ENCODE assay signal across 26 cellular contexts in the genomic region with DNA sequence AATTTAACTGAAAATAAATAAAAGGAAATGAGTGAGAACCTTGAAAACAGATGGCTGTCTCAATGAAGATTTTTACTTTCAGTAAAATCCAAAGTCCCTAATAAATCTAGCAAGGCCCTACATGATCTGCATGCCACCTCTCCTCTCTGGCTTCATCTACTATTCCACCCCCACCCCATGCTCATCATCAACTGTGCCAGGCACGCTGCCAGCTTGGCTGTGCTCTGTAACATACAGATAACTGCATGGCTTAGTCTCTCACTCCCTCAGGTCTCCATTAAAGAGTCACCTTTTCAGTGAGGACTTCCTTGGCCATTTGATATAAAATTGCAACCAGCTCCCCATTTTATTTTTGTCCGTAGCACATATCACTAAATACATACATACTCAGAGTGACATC. TPM values are rescaled to one million over a fixed set of nuclear protein-coding genes. Genes with fewer than 3 reads are reported as not detected.
"Had no signal": no experiment of that assay in that cellular context is flagged by ENCODE, and none has a peak within 500 bp of the region (broad histone marks: within the 10 kb centered on the region; RNA-seq: fewer than 3 reads in every experiment).

No MANE protein-coding gene starts in this region.

- H3K27ac ChIP-seq: esophagus muscularis mucosa, gastrocnemius medialis, hepatocyte, parathyroid adenoma, prostate gland, spleen, testis, tibial nerve, upper lobe of right lung, vagina had no signal

- H3K36me3 ChIP-seq: esophagus muscularis mucosa, gastrocnemius medialis, prostate gland, spleen, tibial nerve, upper lobe of right lung, vagina had no signal

- H3K4me3 ChIP-seq: esophagus muscularis mucosa, gastrocnemius medialis, hepatocyte, prostate gland, spleen, testis, tibial nerve, upper lobe of right lung, vagina had no signal

- ATAC-seq: gastrocnemius medialis; naive thymus-derived CD4-positive, alpha-beta T cell; sciatic nerve; stimulated activated memory B cell treated with anti-CD40 and anti-IgM and Interleukin-4, amounts not matched to agents 10 μg/mL and 1 μg/mL and 100 μg/mL, for 72 hours; upper lobe of right lung had no signal

- H3K9me3 ChIP-seq: prostate gland, testis, upper lobe of right lung had no signal

- H3K27me3 ChIP-seq: gastrocnemius medialis, hepatocyte, testis, tibial nerve, vagina had no signal

- H3K4me1 ChIP-seq: esophagus muscularis mucosa, gastrocnemius medialis, parathyroid adenoma, prostate gland, spleen, testis, tibial nerve, upper lobe of right lung, vagina had no signal

- H3K4me1 Mint-ChIP-seq: naive thymus-derived CD4-positive, alpha-beta T cell; nephron progenitor cell; stimulated activated memory B cell treated with anti-CD40 and anti-IgM and Interleukin-4, amounts not matched to agents 10 μg/mL and 1 μg/mL and 100 μg/mL, for 72 hours had no signal

- H3K27ac Mint-ChIP-seq: naive thymus-derived CD4-positive, alpha-beta T cell; nephron progenitor cell; stimulated activated memory B cell treated with anti-CD40 and anti-IgM and Interleukin-4, amounts not matched to agents 10 μg/mL and 1 μg/mL and 100 μg/mL, for 72 hours; stimulated activated naive CD8-positive, alpha-beta T cell treated with anti-CD3 and anti-CD28 coated beads, Interleukin-15, Interleukin-2, amounts not matched to agents 100 ng/mL and 50 ng/mL, for 24 hours had no signal

- DNase-seq: effector memory CD4-positive, alpha-beta T cell; gastrocnemius medialis; kidney; left cardiac atrium; naive thymus-derived CD4-positive, alpha-beta T cell; nephron progenitor cell; spleen; stimulated activated CD4-positive, alpha-beta T cell treated with anti-CD3 and anti-CD28 coated beads, Interleukin-15, amount 100 ng/mL, for 24 hours; stimulated activated CD4-positive, alpha-beta T cell treated with anti-CD3 and anti-CD28 coated beads, Interleukin-1b, Interleukin-23, amount 100 ng/mL, for 48 hours; stimulated activated CD4-positive, alpha-beta T cell treated with anti-CD3 and anti-CD28 coated beads, Interleukin-4, amount 100 ng/mL, for 24 hours; testis; upper lobe of right lung had no signal

- H3K4me3 Mint-ChIP-seq: naive thymus-derived CD4-positive, alpha-beta T cell; nephron progenitor cell; stimulated activated memory B cell treated with anti-CD40 and anti-IgM and Interleukin-4, amounts not matched to agents 10 μg/mL and 1 μg/mL and 100 μg/mL, for 72 hours; stimulated activated naive CD8-positive, alpha-beta T cell treated with anti-CD3 and anti-CD28 coated beads, Interleukin-15, Interleukin-2, amounts not matched to agents 100 ng/mL and 50 ng/mL, for 24 hours had no signal

RNA-seq across cellular contexts. Expression of a gene that starts 26.7 kb away (rescaled TPM):
- total RNA-seq: esophagus muscularis mucosa; fibroblast of villous mesenchyme; gastrocnemius medialis; hepatocyte; kidney; left cardiac atrium; lung microvascular endothelial cell; mesenteric fat pad; mononuclear cell; naive thymus-derived CD4-positive, alpha-beta T cell; sciatic nerve; skeletal muscle tissue; spleen; tibial nerve; upper lobe of right lung; vagina had no signal
